8 cellular contexts compared by ENCODE assay signal in genomic region chr11:106091480-106092123, GRCh38. TPM values are rescaled to one million over a fixed set of nuclear protein-coding genes. Genes with fewer than 3 reads are reported as not detected.
A peak's percentile ranks its signal among the peaks of the same experiment; 100 is the strongest.
DNase-seq lines count a peak whose midpoint lies in the region; ATAC-seq and TF ChIP-seq lines count a peak whose summit lies in the region.

No MANE protein-coding gene starts in this region.

- POLR2A ChIA-PET in CD4-positive, alpha-beta T cell (lab: Charles Lee), result no interaction called here

- peak overlapping the region; percentile 17 for H3K27ac Mint-ChIP-seq in CD4-positive, alpha-beta T cell

- H3K36me3 Mint-ChIP-seq in CD4-positive, alpha-beta T cell (ENCODE audit: low read depth), result peaks cover 85% of the 10 kb centered on the region

- no peak overlapping the region for H3K27ac ChIP-seq in CD4-positive, alpha-beta T cell (ENCODE audit: low read depth, low read length)

- in situ Hi-C loops in KBM-7 (cut with MboI; ENCODE audit: low pct_unique_long_range_greater_than_20kb, low sequenced_read_pairs), result no loop called here

- peaks cover 35% of the 10 kb centered on the region for H3K4me1 Mint-ChIP-seq in CD4-positive, alpha-beta T cell (ENCODE audit: low read depth)

- no peak for ATAC-seq in CD4-positive, alpha-beta T cell (ENCODE audit: poor library complexity)
- ATAC-seq in GM19395 (IDR thresholded peaks at IDR 0.05; ENCODE audit: unreplicated experiment) (peak; percentile 98), HG03280 (IDR thresholded peaks at IDR 0.05; ENCODE audit: unreplicated experiment) (peak; percentile 98)

- CTCF ChIA-PET in CD4-positive, alpha-beta T cell (lab: Charles Lee), result interaction anchor here (1.5 kb wide), 1 partner anchor 14 kb away, joined by 5 read pairs; the partner anchor contains the start of genes AASDHPPT and KBTBD3

- H3K27me3 ChIP-seq in CD4-positive, alpha-beta T cell (ENCODE audit: control insufficient read depth, insufficient read depth, low read length), result no peaks in the 10 kb centered on the region

- intact Hi-C loops in CD4-positive, alpha-beta T cell (cut with DNase I, micrococcal nuclease), result no loop called here

- no peaks in the 10 kb centered on the region for H3K9me3 ChIP-seq in CD4-positive, alpha-beta T cell (ENCODE audit: control insufficient read depth, low read length)

- no peak for TF ChIP-seq CTCF in CD4-positive, alpha-beta T cell (IDR thresholded peaks at IDR 0.05)
- TF ChIP-seq CTCF in cardiac fibroblast (IDR thresholded peaks at IDR 0.05; ENCODE audit: low read depth, low read length), result no peak

- H3K9me3 Mint-ChIP-seq in CD4-positive, alpha-beta T cell, result no peaks in the 10 kb centered on the region

- no peak overlapping the region for H3K4me3 ChIP-seq in cardiac fibroblast (replicated peaks in 1 of 2; ENCODE audit: low read depth in 2 of 2, low read length in 2 of 2)

- H3K27me3 Mint-ChIP-seq in CD4-positive, alpha-beta T cell, result no peaks in the 10 kb centered on the region

- DNase-seq in CD4-positive, alpha-beta T cell, result no peak
- DNase-seq in cardiac fibroblast (ENCODE audit: low read depth in 2 of 2) (peak; percentile 73 to 83), SKM-1 treated with dmso at 0.1 percent for 144 hours (lab: John Stamatoyannopoulos, UW; ENCODE audit: unreplicated experiment) (no peak), KBM-7 (no peak), HT-29 (ENCODE audit: low spot score) (no peak), NCI-H345 (lab: John Stamatoyannopoulos, UW) (no peak)

- H3K4me3 Mint-ChIP-seq in CD4-positive, alpha-beta T cell, result no peak overlapping the region

RNA-seq across cellular contexts. Expression of gene AASDHPPT, which starts 14.1 kb away (rescaled TPM):
- 10 to 100 TPM; 14.9 to 19.6 TPM for total RNA-seq in CD4-positive, alpha-beta T cell
- 27.0 and 29.7 TPM in 2 replicates for total RNA-seq in HT-29 (2014; rRNA removed; shearing (Covaris generic))

RNA-seq across cellular contexts. Expression of gene KBTBD3, which starts 14.5 kb away (rescaled TPM):
- total RNA-seq in CD4-positive, alpha-beta T cell, result 1 to 10 TPM; 5.7 to 8.1 TPM
- total RNA-seq in HT-29 (2014; rRNA removed; shearing (Covaris generic)), result 2.5 and 4.7 TPM in 2 replicates

Comparison
In these comparisons a context has a peak if more than half of its experiments do, and no peak if none do; other contexts are left out.
1. DNase-seq: peak in cardiac fibroblast (2 of 2); none in CD4-positive, alpha-beta T cell (0 of 10), SKM-1 treated with dmso at 0.1 percent for 144 hours (single experiment), KBM-7 (single experiment), HT-29 (single experiment) and NCI-H345 (single experiment).